ENCODE assay signal across 28 cellular contexts in genomic region chr6:113094781-113095180, GRCh38.
DNase-seq lines count a peak whose midpoint lies in the region; ATAC-seq and TF ChIP-seq lines count a peak whose summit lies in the region.
"Had no signal": no experiment of that assay in that cellular context is flagged by ENCODE, and none has a peak within 500 bp of the region (broad histone marks: within the 10 kb centered on the region; RNA-seq: fewer than 3 reads in every experiment).

No MANE protein-coding gene starts in this region.

- peaks cover 16% of the 10 kb centered on the region for H3K36me3 Mint-ChIP-seq in osteocyte (ENCODE audit: unreplicated experiment)
- H3K36me3 Mint-ChIP-seq in natural killer cell treated with Interleukin-12 subunit alpha and Interleukin-12 subunit beta and Interleukin-15 and Interleukin-18, amount 100 ng/mL, for 72 hours, result no peaks in the 10 kb centered on the region
- H3K36me3 Mint-ChIP-seq: activated CD8-positive, alpha-beta memory T cell treated with anti-CD3 and anti-CD28 coated beads, Interleukin-2, amount 10 ng/mL, durations not matched to agents 7 days and 5 days; brain; CD8-positive, alpha-beta T cell had no signal

- H3K27me3 Mint-ChIP-seq in osteocyte (ENCODE audit: unreplicated experiment), result no peaks in the 10 kb centered on the region
- no peaks in the 10 kb centered on the region for H3K27me3 Mint-ChIP-seq in natural killer cell treated with Interleukin-12 subunit alpha and Interleukin-12 subunit beta and Interleukin-15 and Interleukin-18, amount 100 ng/mL, for 72 hours
- H3K27me3 Mint-ChIP-seq: activated CD8-positive, alpha-beta memory T cell treated with anti-CD3 and anti-CD28 coated beads, Interleukin-2, amount 10 ng/mL, durations not matched to agents 7 days and 5 days; brain; stimulated activated naive CD8-positive, alpha-beta T cell treated with anti-CD3 and anti-CD28 coated beads, Interleukin-15, Interleukin-2, amounts not matched to agents 100 ng/mL and 50 ng/mL, for 24 hours had no signal

- peaks cover 13% of the 10 kb centered on the region for H3K9me3 Mint-ChIP-seq in osteocyte (ENCODE audit: unreplicated experiment)
- H3K9me3 Mint-ChIP-seq in natural killer cell treated with Interleukin-12 subunit alpha and Interleukin-12 subunit beta and Interleukin-15 and Interleukin-18, amount 100 ng/mL, for 72 hours, result peaks cover 10% of the 10 kb centered on the region
- H3K9me3 Mint-ChIP-seq: activated T-cell treated with anti-CD3 and anti-CD28 coated beads, Interleukin-2, amount 50 U/mL, for 4 hours; stimulated activated naive CD8-positive, alpha-beta T cell treated with anti-CD3 and anti-CD28 coated beads, Interleukin-15, Interleukin-2, amounts not matched to agents 100 ng/mL and 50 ng/mL, for 24 hours had no signal

- DNase-seq in EL (peak; percentile 25), amniotic stem cell (lab: John Stamatoyannopoulos, UW) (peak; percentile 28), fibroblast of mammary gland (ENCODE audit: low read depth) (peak; percentile 6), osteocyte (ENCODE audit: extremely low spot score, unreplicated experiment) (no peak), posterior cingulate gyrus (no peak)
- DNase-seq in natural killer cell treated with Interleukin-12 subunit alpha and Interleukin-12 subunit beta and Interleukin-15 and Interleukin-18, amount 100 ng/mL, for 72 hours (ENCODE audit: low spot score), result no peak
- DNase-seq in stimulated activated CD8-positive, alpha-beta memory T cell treated with anti-CD3 and anti-CD28 coated beads, Interleukin-4, amount 100 ng/mL, for 48 hours, result no peak
- DNase-seq: activated CD4-positive, alpha-beta T cell treated with anti-CD3 and anti-CD28 coated beads, Interleukin-2, amount 50 U/mL, for 4 hours; activated CD8-positive, alpha-beta memory T cell treated with anti-CD3 and anti-CD28 coated beads, Interleukin-2, amount 10 ng/mL, durations not matched to agents 7 days and 5 days; activated gamma-delta T cell treated with Interleukin-2 at 50 U/mL for 16 hours; activated T-cell treated with anti-CD3 and anti-CD28 coated beads, Interleukin-2, amount 50 U/mL, for 4 hours; BE2C; CD8-positive, alpha-beta T cell; H7; left ventricle myocardium inferior; NCI-H1417; NCI-H2029 treated with DMSO at 0.1 percent for 48 hours; NCI-H2227 treated with DMSO at 0.1 percent for 48 hours; NCI-H526; nucleus accumbens; T-helper 2 cell; testis had no signal

- H3K4me3 ChIP-seq in fibroblast of mammary gland (ENCODE audit: control insufficient read depth, low read depth, low read length), result no peak overlapping the region
- H3K4me3 ChIP-seq: GM12878, left ventricle myocardium inferior, skin epidermis, testis had no signal

- peak overlapping the region; percentile 8 for H3K4me3 Mint-ChIP-seq in osteocyte (ENCODE audit: unreplicated experiment)
- no peak overlapping the region for H3K4me3 Mint-ChIP-seq in natural killer cell treated with Interleukin-12 subunit alpha and Interleukin-12 subunit beta and Interleukin-15 and Interleukin-18, amount 100 ng/mL, for 72 hours
- H3K4me3 Mint-ChIP-seq: activated CD8-positive, alpha-beta memory T cell treated with anti-CD3 and anti-CD28 coated beads, Interleukin-2, amount 10 ng/mL, durations not matched to agents 7 days and 5 days; activated T-cell treated with anti-CD3 and anti-CD28 coated beads, Interleukin-2, amount 50 U/mL, for 4 hours; brain; CD8-positive, alpha-beta T cell; stimulated activated naive CD8-positive, alpha-beta T cell treated with anti-CD3 and anti-CD28 coated beads, Interleukin-15, Interleukin-2, amounts not matched to agents 100 ng/mL and 50 ng/mL, for 24 hours had no signal

- ATAC-seq in natural killer cell treated with Interleukin-12 subunit alpha and Interleukin-12 subunit beta and Interleukin-15 and Interleukin-18, amount 100 ng/mL, for 72 hours, result no peak
- ATAC-seq: activated CD4-positive, CD25-positive, alpha-beta regulatory T cell treated with anti-CD3 and anti-CD28 coated beads, Interleukin-2, amount 50 U/mL, for 24 hours; activated CD8-positive, alpha-beta memory T cell treated with anti-CD3 and anti-CD28 coated beads, Interleukin-2, amount 10 ng/mL, durations not matched to agents 7 days and 5 days; activated T-cell treated with anti-CD3 and anti-CD28 coated beads, Interleukin-2, amount 50 U/mL, for 4 hours; CD8-positive, alpha-beta T cell; GM12878; Right ventricle myocardium inferior had no signal

- peaks cover 34% of the 10 kb centered on the region for H3K4me1 Mint-ChIP-seq in osteocyte (ENCODE audit: unreplicated experiment)
- no peaks in the 10 kb centered on the region for H3K4me1 Mint-ChIP-seq in natural killer cell treated with Interleukin-12 subunit alpha and Interleukin-12 subunit beta and Interleukin-15 and Interleukin-18, amount 100 ng/mL, for 72 hours (ENCODE audit: low read depth in 2 of 2)
- H3K4me1 Mint-ChIP-seq: activated CD8-positive, alpha-beta memory T cell treated with anti-CD3 and anti-CD28 coated beads, Interleukin-2, amount 10 ng/mL, durations not matched to agents 7 days and 5 days had no signal

- peak overlapping the region; percentile 89 for H3K27ac Mint-ChIP-seq in osteocyte (ENCODE audit: unreplicated experiment)
- no peak overlapping the region for H3K27ac Mint-ChIP-seq in natural killer cell treated with Interleukin-12 subunit alpha and Interleukin-12 subunit beta and Interleukin-15 and Interleukin-18, amount 100 ng/mL, for 72 hours
- H3K27ac Mint-ChIP-seq: activated CD8-positive, alpha-beta memory T cell treated with anti-CD3 and anti-CD28 coated beads, Interleukin-2, amount 10 ng/mL, durations not matched to agents 7 days and 5 days; CD8-positive, alpha-beta T cell; stimulated activated naive CD8-positive, alpha-beta T cell treated with anti-CD3 and anti-CD28 coated beads, Interleukin-15, Interleukin-2, amounts not matched to agents 100 ng/mL and 50 ng/mL, for 24 hours had no signal

- no peak for TF ChIP-seq CTCF in fibroblast of mammary gland (conservative IDR thresholded peaks at IDR 0.05; ENCODE audit: control insufficient read depth, insufficient read depth, low read depth, low read length)
- TF ChIP-seq CTCF in osteocyte (IDR thresholded peaks at IDR 0.05), result no peak

- intact Hi-C loops in posterior cingulate gyrus (cut with DNase I), result no loop called here

Comparison
In these comparisons a context has a peak if more than half of its experiments do, and no peak if none do; other contexts are left out.
1. DNase-seq: peak in EL (single experiment), amniotic stem cell (single experiment) and fibroblast of mammary gland (single experiment); none in osteocyte (single experiment), natural killer cell treated with Interleukin-12 subunit alpha and Interleukin-12 subunit beta and Interleukin-15 and Interleukin-18, amount 100 ng/mL, for 72 hours (single experiment), stimulated activated CD8-positive, alpha-beta memory T cell treated with anti-CD3 and anti-CD28 coated beads, Interleukin-4, amount 100 ng/mL, for 48 hours (single experiment) and posterior cingulate gyrus (0 of 10).